14 cellular contexts compared by ENCODE assay signal in the genomic region with DNA sequence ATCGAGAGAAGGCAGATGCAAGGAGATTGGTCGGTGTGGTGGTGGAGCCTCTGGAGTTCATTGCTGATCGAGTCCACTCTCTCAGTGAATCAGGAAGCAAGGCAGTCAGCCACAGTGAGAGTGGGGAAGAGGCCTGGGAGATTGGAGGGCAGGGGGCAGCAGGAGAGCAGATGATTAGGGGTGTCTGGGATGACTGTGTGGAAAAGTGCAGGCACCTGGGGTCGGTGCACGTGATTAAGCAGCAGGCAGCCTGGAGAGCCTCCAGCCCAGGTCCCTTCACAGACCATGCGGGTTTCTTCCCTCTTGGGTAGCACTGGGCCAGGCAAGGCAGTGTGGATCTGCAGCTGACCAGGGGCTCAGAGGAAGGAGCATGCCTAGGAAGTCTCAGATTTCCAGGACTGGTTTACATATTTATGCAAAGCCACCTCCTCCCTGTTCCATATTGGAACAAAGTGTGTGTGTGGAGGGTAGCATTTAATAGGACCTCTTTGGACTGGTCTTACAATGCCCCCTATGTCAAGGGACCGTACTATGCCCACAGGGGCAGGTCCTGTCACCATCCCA. TPM values are rescaled to one million over a fixed set of nuclear protein-coding genes. Genes with fewer than 3 reads are reported as not detected.
DNase-seq lines count a peak whose midpoint lies in the region; ATAC-seq, FAIRE-seq and TF ChIP-seq lines count a peak whose summit lies in the region.
"Had no signal": no experiment of that assay in that cellular context is flagged by ENCODE, and none has a peak within 500 bp of the region (broad histone marks: within the 10 kb centered on the region; RNA-seq: fewer than 3 reads in every experiment).

No MANE protein-coding gene starts in this region.

- TF ChIP-seq RAD21 in H1 (IDR thresholded peaks at IDR 0.05 in 1 of 2, conservative IDR thresholded peaks at IDR 0.05 in 1 of 2; ENCODE audit: low read depth in 2 of 2, low read length in 2 of 2) = no peak

- FAIRE-seq in H1 (lab: Jason Lieb, UNC) = no peak

- H3K14ac ChIP-seq in H1 (ENCODE audit: insufficient read length) (no peak overlapping the region), neuronal stem cell (ENCODE audit: low read length) (no peak overlapping the region)

- TF ChIP-seq EP300 in H1 (IDR thresholded peaks at IDR 0.05; ENCODE audit: borderline replicate concordance in 1 of 2, low read depth in 2 of 2, low read length in 2 of 2) = no peak

- H4K91ac ChIP-seq in H1 (replicated peaks; ENCODE audit: insufficient read length, low read length) (no peak overlapping the region), neuronal stem cell (ENCODE audit: low read depth, low read length, poor library complexity) (no peak overlapping the region)

- H3K23me2 ChIP-seq in H1 (ENCODE audit: low read depth, low read length) = no peaks in the 10 kb centered on the region

- H2BK15ac ChIP-seq in H1 (ENCODE audit: low read length) (no peak overlapping the region), neuronal stem cell (ENCODE audit: low read length) (no peak overlapping the region)

- H2AK5ac ChIP-seq in H1 (ENCODE audit: low read depth, low read length) = no peak overlapping the region
- H2AK5ac ChIP-seq in neuronal stem cell (ENCODE audit: low read depth, low read length) = no peak overlapping the region

- no peaks in the 10 kb centered on the region; a peak in 1 of 7 replicates for H3K27me3 ChIP-seq in H1 (replicated peaks in 1 of 4; ENCODE audit: control insufficient read depth in 3 of 4, extremely low read depth in 1 of 4, insufficient read depth in 3 of 4, low read length in 3 of 4)
- peaks cover 0 to 14% (median 0%) of the 10 kb centered on the region in 3 experiments for H3K27me3 ChIP-seq in neuronal stem cell (ENCODE audit: control insufficient read depth in 3 of 3, insufficient read depth in 3 of 3, low read depth in 1 of 3, low read length in 3 of 3)
- H3K27me3 ChIP-seq: BE2C had no signal

- H3K9me3 ChIP-seq in HEK293 (ENCODE audit: control insufficient read depth, insufficient read depth, low read depth, low read length) (no peaks in the 10 kb centered on the region), H1 (ENCODE audit: insufficient read depth in 2 of 2, low read depth in 1 of 2, low read length in 1 of 2) (no peaks in the 10 kb centered on the region), neuronal stem cell (replicated peaks in 1 of 2; ENCODE audit: control insufficient read depth in 2 of 2, insufficient read depth in 1 of 2, low read depth in 1 of 2, low read length in 2 of 2) (no peaks in the 10 kb centered on the region)
- H3K9me3 ChIP-seq: BE2C had no signal

- no peak overlapping the region for H3K9ac ChIP-seq in H1 (replicated peaks in 1 of 4; ENCODE audit: extremely low read depth in 1 of 4, low read depth in 3 of 4, low read length in 3 of 4)
- no peak overlapping the region for H3K9ac ChIP-seq in neuronal stem cell (ENCODE audit: low read depth, low read length, poor library complexity)

- H3K4me2 ChIP-seq in H1 (ENCODE audit: insufficient read depth in 1 of 2, low read depth in 2 of 2, low read length in 2 of 2) = no peak overlapping the region
- H3K4me2 ChIP-seq in neuronal stem cell (ENCODE audit: insufficient read depth, low read length, poor library complexity, severe bottlenecking) = no peak overlapping the region

- H2AFZ ChIP-seq in H1 (ENCODE audit: low read length) (no peak overlapping the region), neuronal stem cell (ENCODE audit: low read length) (peak overlapping the region; percentile 11)

- CTCF ChIA-PET in HEK293 (lab: Yijun Ruan, JAX) (no interaction called here), H1 (lab: Charles Lee; ENCODE audit: partially characterized antibody) (interaction anchor here (0.6 to 27.2 kb wide), 7 partner anchors 7 to 1886 kb away, joined by 3 to 603 read pairs (median 4); no protein-coding TSS in a partner anchor)

- no peak overlapping the region for H2BK5ac ChIP-seq in H1 (ENCODE audit: low read depth, low read length)
- no peak overlapping the region for H2BK5ac ChIP-seq in neuronal stem cell (ENCODE audit: low read length)

- no peak overlapping the region for H2BK120ac ChIP-seq in H1 (replicated peaks; ENCODE audit: low read depth, low read length)
- H2BK120ac ChIP-seq in neuronal stem cell (ENCODE audit: low read depth, low read length) = no peak overlapping the region

- H3K18ac ChIP-seq in H1 (ENCODE audit: extremely low read depth, low read length) (no peak overlapping the region), neuronal stem cell (ENCODE audit: low read length) (no peak overlapping the region)

- ATAC-seq in GM19455 (IDR thresholded peaks at IDR 0.05; ENCODE audit: unreplicated experiment) = no peak

- H3K4ac ChIP-seq in H1 (replicated peaks; ENCODE audit: insufficient read length, low read depth, low read length) = no peak overlapping the region
- H3K4ac ChIP-seq in neuronal stem cell (ENCODE audit: low read length) = no peak overlapping the region

- TF ChIP-seq CTCF in HEK293 (tag by site-specific recombination; IDR thresholded peaks at IDR 0.05) = no peak
- TF ChIP-seq CTCF in H1 (IDR thresholded peaks at IDR 0.05; ENCODE audit: control extremely low read depth in 1 of 3, insufficient read depth in 1 of 3, low read depth in 1 of 3, low read length in 3 of 3) = no peak

- H2BK12ac ChIP-seq in H1 (ENCODE audit: low read depth, low read length) (0 out of 2 replicates have a peak overlapping the region, but pooled peaks have one; percentile 18), neuronal stem cell (ENCODE audit: low read length) (no peak overlapping the region)

- H3K79me1 ChIP-seq in H1 (ENCODE audit: low read depth, low read length) = no peaks in the 10 kb centered on the region
- H3K79me1 ChIP-seq in neuronal stem cell (ENCODE audit: low read depth, low read length) = no peaks in the 10 kb centered on the region

- no peak overlapping the region for H3K23ac ChIP-seq in H1 (ENCODE audit: insufficient read length)
- no peak overlapping the region for H3K23ac ChIP-seq in neuronal stem cell (ENCODE audit: low read depth, low read length, poor library complexity)

- H4K8ac ChIP-seq in H1 (ENCODE audit: extremely low read depth, insufficient read depth, low read length) (no peak overlapping the region), neuronal stem cell (ENCODE audit: low read depth, low read length) (no peak overlapping the region)

- POLR2A ChIA-PET in HEK293 (lab: Yijun Ruan, JAX) (no interaction called here), H1 (lab: Charles Lee; ENCODE audit: partially characterized antibody) (interaction anchor here (1.4 to 2.4 kb wide), 3 partner anchors 23 to 32 kb away, joined by 4 to 8 read pairs (median 7); partner anchors contain the start of gene SERPINH1)

- H4K20me1 ChIP-seq in H1 (replicated peaks in 1 of 2; ENCODE audit: control insufficient read depth in 1 of 2, insufficient read depth in 2 of 2, low read length in 2 of 2) = no peaks in the 10 kb centered on the region

- H3K36me3 ChIP-seq in HEK293 (ENCODE audit: control insufficient read depth in 2 of 2, insufficient read depth in 1 of 2, low read length in 2 of 2) = no peaks in the 10 kb centered on the region
- no peaks in the 10 kb centered on the region for H3K36me3 ChIP-seq in H1 (ENCODE audit: control insufficient read depth in 2 of 4, insufficient read depth in 4 of 4, low read length in 3 of 4)
- H3K36me3 ChIP-seq in neuronal stem cell (replicated peaks in 1 of 2; ENCODE audit: control insufficient read depth in 2 of 2, insufficient read depth in 2 of 2, low read length in 2 of 2) = no peaks in the 10 kb centered on the region
- H3K36me3 ChIP-seq: BE2C had no signal

- H3K56ac ChIP-seq in H1 (replicated peaks; ENCODE audit: insufficient read length, low read depth, low read length) = no peak overlapping the region

- no peaks in the 10 kb centered on the region for H3K79me2 ChIP-seq in H1 (ENCODE audit: control insufficient read depth in 1 of 2, insufficient read depth in 2 of 2, low read length in 2 of 2)

- H3K27ac ChIP-seq in HEK293 (ENCODE audit: extremely low read depth, low read depth, low read length) (no peak overlapping the region), H1 (ENCODE audit: low read depth, low read length) (no peak overlapping the region), neuronal stem cell (replicated peaks; ENCODE audit: low read length) (no peak overlapping the region)

- peak; percentile 39 for DNase-seq in NCI-H69 (lab: John Stamatoyannopoulos, UW)
- DNase-seq in H1 (ENCODE audit: low read depth in 1 of 2, low spot score in 2 of 2) = no peak
- no peak for DNase-seq in neuronal stem cell (ENCODE audit: low spot score)
- no peak for DNase-seq in cerebellar nuclear complex (lab: John Stamatoyannopoulos, UW)
- DNase-seq in SHP77 treated with DMSO at 0.1 percent for 48 hours (lab: John Stamatoyannopoulos, UW) = no peak
- DNase-seq in NK-92 (lab: John Stamatoyannopoulos, UW; ENCODE audit: unreplicated experiment) = no peak
- DNase-seq: BE2C, MM.1S, NCI-H1417 treated with DMSO at 0.1 percent for 48 hours, NCI-H2081, NCI-H524, Right ventricle myocardium superior had no signal

- H4K5ac ChIP-seq in H1 (ENCODE audit: insufficient read length, low read depth, low read length) = no peak overlapping the region

- WGBS in H1 (ENCODE audit: extremely low coverage in 1 of 2, insufficient coverage in 1 of 2, insufficient read length in 1 of 2, insufficient replicate concordance in 2 of 2, low coverage in 1 of 2, low lambda C conversion rate in 2 of 2, missing lambda C conversion rate in 1 of 2), 2 experiments = 94% methylated on average over 7 of the region's 7 CpGs; no CpG with 5 or more reads in 1 of the 2 experiments
- no CpG with 5 or more reads among the region's 7 CpGs for WGBS in neuronal stem cell (ENCODE audit: extremely low coverage in 2 of 2, insufficient read length in 2 of 2, insufficient replicate concordance in 1 of 2), 2 donors

- TF ChIP-seq POLR2A in H1 (IDR thresholded peaks at IDR 0.05; ENCODE audit: control extremely low read depth in 1 of 2, low read depth in 2 of 2, low read length in 2 of 2) = no peak

- H3K4me3 ChIP-seq in HEK293 (ENCODE audit: low read depth, low read length) (no peak overlapping the region), H1 (ENCODE audit: extremely low read depth in 1 of 4, insufficient read depth in 2 of 4, low read depth in 3 of 4, low read length in 4 of 4) (no peak overlapping the region), neuronal stem cell (ENCODE audit: low read length in 2 of 2) (no peak overlapping the region)

- H2BK20ac ChIP-seq in H1 (ENCODE audit: low read length) = no peak overlapping the region

- H3K4me1 ChIP-seq in HEK293 (ENCODE audit: control insufficient read depth, insufficient read depth, low read length) (no peaks in the 10 kb centered on the region), H1 (replicated peaks in 1 of 4; ENCODE audit: control insufficient read depth in 3 of 4, insufficient read depth in 4 of 4, low read length in 3 of 4) (peaks cover 0 to 3% (median 0%) of the 10 kb centered on the region in 4 experiments; a peak in 1 of 7 replicates), neuronal stem cell (ENCODE audit: control insufficient read depth in 2 of 2, insufficient read depth in 1 of 2, low read depth in 1 of 2, low read length in 2 of 2) (peaks cover 3% of the 10 kb centered on the region in 2 donors)

RNA-seq across cellular contexts. Expression of gene GDPD5, which starts 13.8 kb away (rescaled TPM):
- total RNA-seq in H1 (2021; fragmentation: NEBNext Ultra II Directional; extraction: Animal tissue kit (Norgen Biotek cat#: 25700)) = 8.1 and 8.6 TPM in 2 replicates
- 7.8 and 10.2 TPM in 2 replicates for polyA plus RNA-seq in H1 (2011; rRNA removed)
- polyA plus RNA-seq in H1 (2011; cell fraction: cytosol; rRNA removed) = 6.4 TPM
- polyA plus RNA-seq in H1 (2011; cell fraction: nucleus; rRNA removed) = 27.2 TPM
- 4.8 to 10.4 TPM (median 8.0 TPM) in 4 replicates for polyA plus RNA-seq in H1 (2012, experiment 1 of 2)
- polyA plus RNA-seq in H1 (2012, experiment 2 of 2) = 6.2 TPM
- polyA plus RNA-seq in H1 (2013, experiment 1 of 2) = 10.7 TPM
- 10.8 TPM for polyA plus RNA-seq in H1 (2013, experiment 2 of 2)
- polyA minus RNA-seq in H1 (2011; rRNA and poly(A)+ RNA removed) = 6.0 and 7.1 TPM in 2 replicates
- polyA minus RNA-seq in H1 (2011; cell fraction: cytosol; rRNA and poly(A)+ RNA removed) = 3.8 TPM
- polyA minus RNA-seq in H1 (2011; cell fraction: nucleus; rRNA and poly(A)+ RNA removed) = 8.1 TPM
- polyA plus RNA-seq in neuronal stem cell (2013, experiment 1 of 2) = 10.9 TPM
- polyA plus RNA-seq in neuronal stem cell (2013, experiment 2 of 2) = 11.1 TPM

RNA-seq across cellular contexts. Expression of gene SERPINH1, which starts 22.5 kb away (rescaled TPM):
- total RNA-seq in H1 (2021; fragmentation: NEBNext Ultra II Directional; extraction: Animal tissue kit (Norgen Biotek cat#: 25700)) = 420 and 424 TPM in 2 replicates
- 621 and 869 TPM in 2 replicates for polyA plus RNA-seq in H1 (2011; rRNA removed)
- 482 TPM for polyA plus RNA-seq in H1 (2011; cell fraction: cytosol; rRNA removed)
- polyA plus RNA-seq in H1 (2011; cell fraction: nucleus; rRNA removed) = 605 TPM
- polyA plus RNA-seq in H1 (2012, experiment 1 of 2) = 280 to 399 TPM (median 368 TPM) in 4 replicates
- 351 TPM for polyA plus RNA-seq in H1 (2012, experiment 2 of 2)
- polyA plus RNA-seq in H1 (2013, experiment 1 of 2) = 739 TPM
- 760 TPM for polyA plus RNA-seq in H1 (2013, experiment 2 of 2)
- polyA minus RNA-seq in H1 (2011; rRNA and poly(A)+ RNA removed) = 124 and 163 TPM in 2 replicates
- 266 TPM for polyA minus RNA-seq in H1 (2011; cell fraction: cytosol; rRNA and poly(A)+ RNA removed)
- polyA minus RNA-seq in H1 (2011; cell fraction: nucleus; rRNA and poly(A)+ RNA removed) = 239 TPM
- polyA plus RNA-seq in neuronal stem cell (2013, experiment 1 of 2) = 246 TPM
- 246 TPM for polyA plus RNA-seq in neuronal stem cell (2013, experiment 2 of 2)
